ENCODE assay signal across 18 cellular contexts in the genomic region with DNA sequence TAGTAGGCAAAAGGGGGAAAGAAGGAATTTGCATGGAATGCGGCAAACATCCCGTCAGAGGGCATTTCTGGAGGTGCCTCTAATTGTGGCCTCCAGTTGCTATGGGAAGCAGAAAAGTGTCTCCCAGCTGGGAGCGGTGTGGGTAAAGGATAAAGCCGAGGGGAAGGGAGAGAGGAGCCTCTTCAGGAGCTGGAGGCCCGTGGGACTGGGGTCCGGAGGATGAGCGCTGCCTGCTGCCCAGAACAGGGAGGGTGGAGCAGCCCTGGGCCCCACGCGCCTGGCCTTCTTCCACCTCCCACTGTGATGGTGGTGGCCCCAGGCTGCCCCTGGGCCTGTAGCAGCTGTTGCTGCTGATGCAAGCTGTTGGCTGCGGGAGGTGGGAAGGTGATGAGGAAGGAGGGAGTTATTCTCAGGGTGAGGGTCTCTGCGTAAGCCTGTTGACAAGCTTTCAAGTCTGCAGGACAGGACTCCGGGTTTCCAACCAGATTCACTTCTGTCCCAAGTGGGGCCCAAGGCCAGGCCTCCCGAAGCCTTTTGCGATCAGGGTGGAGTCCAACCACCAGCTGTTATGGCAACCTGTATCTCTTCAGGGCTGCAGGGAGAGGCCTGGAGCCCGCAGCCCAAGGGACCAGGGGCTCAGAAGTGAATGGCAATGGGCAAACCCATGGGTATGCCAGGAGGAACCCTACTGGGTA. TPM values are rescaled to one million over a fixed set of nuclear protein-coding genes. Genes with fewer than 3 reads are reported as not detected.
DNase-seq lines count a peak whose midpoint lies in the region; ATAC-seq and TF ChIP-seq lines count a peak whose summit lies in the region.
"Had no signal": no experiment of that assay in that cellular context is flagged by ENCODE, and none has a peak within 500 bp of the region (broad histone marks: within the 10 kb centered on the region; RNA-seq: fewer than 3 reads in every experiment).

No MANE protein-coding gene starts in this region.

- TF ChIP-seq CTCF in RWPE2 (IDR thresholded peaks at IDR 0.05; ENCODE audit: poor library complexity, severe bottlenecking): no peak
- TF ChIP-seq CTCF in heart left ventricle (IDR thresholded peaks at IDR 0.05): no peak
- no peak for TF ChIP-seq CTCF in adrenal gland (IDR thresholded peaks at IDR 0.05)

- TF ChIP-seq POLR2A in heart left ventricle (IDR thresholded peaks at IDR 0.05) (no peak), adrenal gland (IDR thresholded peaks at IDR 0.05) (no peak)

- H3K9me3 ChIP-seq in RWPE2 (ENCODE audit: severe bottlenecking) (no peaks in the 10 kb centered on the region), heart left ventricle (no peaks in the 10 kb centered on the region), adrenal gland (replicated peaks in 1 of 3) (no peaks in the 10 kb centered on the region)
- H3K9me3 ChIP-seq: transverse colon had no signal

- no peak overlapping the region for H3K4me3 ChIP-seq in RWPE2 (ENCODE audit: severe bottlenecking)
- no peak overlapping the region for H3K4me3 ChIP-seq in heart left ventricle
- H3K4me3 ChIP-seq in adrenal gland: no peak overlapping the region
- H3K4me3 ChIP-seq: transverse colon had no signal

- H3K36me3 ChIP-seq in RWPE2 (ENCODE audit: low read depth) (no peaks in the 10 kb centered on the region), heart left ventricle (no peaks in the 10 kb centered on the region), adrenal gland (replicated peaks in 1 of 2) (no peaks in the 10 kb centered on the region)
- H3K36me3 ChIP-seq: transverse colon, WERI-Rb-1 had no signal

- 67 to 72% (median 72%) methylated on average over 15 of the region's 15 CpGs for WGBS in heart left ventricle, 4 donors
- 80 to 89% (median 86%) methylated on average over 11 to 15 of the region's 15 CpGs for WGBS in adrenal gland, 4 donors

- intact Hi-C loops in heart left ventricle (cut with DNase I) (no loop called here), adrenal gland (cut with DNase I) (no loop called here)

- H3K4me1 ChIP-seq in RWPE2 (ENCODE audit: insufficient read depth, poor library complexity, severe bottlenecking) (peaks cover 12% of the 10 kb centered on the region), heart left ventricle (peaks cover 7 to 53% (median 32%) of the 10 kb centered on the region in 12 donors), adrenal gland (replicated peaks in 1 of 2) (peaks cover 0 to 14% of the 10 kb centered on the region in 2 donors)

- ATAC-seq in RWPE2 (ENCODE audit: low read depth) (no peak), heart left ventricle (peak in 3 of 4 donors; percentile 44 to 74 (median 56)), GM21526 (IDR thresholded peaks at IDR 0.05; ENCODE audit: low FRiP score, unreplicated experiment) (no peak)
- ATAC-seq: CD8-positive, alpha-beta T cell had no signal

- DNase-seq in DMS 273 (lab: John Stamatoyannopoulos, UW; ENCODE audit: unreplicated experiment) (peak; percentile 93), RWPE2 (ENCODE audit: low spot score) (peak; percentile 64), heart left ventricle (peak in 3 of 5 donors; percentile 69 to 78 (median 77)), myocyte (ENCODE audit: low read depth) (peak; percentile 47), adrenal gland (no peak), hypothalamus (lab: John Stamatoyannopoulos, UW) (no peak), NCI-H2196 treated with DMSO at 0.1 percent for 48 hours (lab: John Stamatoyannopoulos, UW; ENCODE audit: unreplicated experiment) (no peak)
- DNase-seq: CD8-positive, alpha-beta T cell; central memory CD4-positive, alpha-beta T cell; HFFc6; NCI-H146; OCI-M1; stimulated activated CD4-positive, alpha-beta T cell treated with anti-CD3 and anti-CD28 coated beads, Interleukin-4, amount 100 ng/mL, for 24 hours; WERI-Rb-1 had no signal

- H3K27me3 ChIP-seq in RWPE2 (ENCODE audit: insufficient read depth, poor library complexity, severe bottlenecking) (no peaks in the 10 kb centered on the region), heart left ventricle (no peaks in the 10 kb centered on the region), adrenal gland (no peaks in the 10 kb centered on the region)
- H3K27me3 ChIP-seq: transverse colon had no signal

- H3K27ac ChIP-seq in RWPE2 (ENCODE audit: poor library complexity, severe bottlenecking) (no peak overlapping the region), heart left ventricle (peak overlapping the region in 11 of 12 donors; percentile 3 to 77 (median 63)), adrenal gland (peak overlapping the region in 2 of 5 donors; percentile 17 to 45)
- H3K27ac ChIP-seq: epithelial cell of prostate, KMS-11, WERI-Rb-1 had no signal

RNA-seq across cellular contexts. Expression of a gene that starts 19.1 kb away (rescaled TPM):
- total RNA-seq in heart left ventricle (10 to 100 TPM in 2 of 9 donors, 1 to 10 TPM in 7; 4.1 to 30.4 (median 5.9) TPM), myocyte (12.0 and 19.8 TPM in 2 replicates), adrenal gland (10 to 100 TPM in 3 of 8 donors, 1 to 10 TPM in 5; 2.1 to 12.7 (median 5.3) TPM)
- polyA plus RNA-seq in heart left ventricle (1 to 10 TPM; 5.0 to 9.7 TPM), adrenal gland (1 to 10 TPM; 1.7 to 5.1 (median 4.5) TPM)
- polyA plus RNA-seq in myocyte (2012): 10.2 TPM

RNA-seq across cellular contexts. Expression of a gene that starts 28.2 kb away (rescaled TPM):
- total RNA-seq in heart left ventricle (10 to 100 TPM; 26.2 to 40.9 (median 30.3) TPM), myocyte (47.8 and 65.1 TPM in 2 replicates), adrenal gland (10 to 100 TPM; 20.6 to 90.9 (median 51.6) TPM)
- polyA plus RNA-seq in heart left ventricle (10 to 100 TPM; 16.0 to 68.8 TPM), adrenal gland (10 to 100 TPM; 23.4 to 90.2 (median 32.8) TPM)
- polyA plus RNA-seq in myocyte (2012): 84.4 TPM

RNA-seq across cellular contexts. Expression of a gene that starts 51.5 kb away (rescaled TPM):
- total RNA-seq in heart left ventricle (10 to 100 TPM in 8 of 9 donors, 1 to 10 TPM in 1; 8.3 to 26.8 (median 17.8) TPM), myocyte (17.1 and 23.6 TPM in 2 replicates), adrenal gland (10 to 100 TPM in 1 of 8 donors, 1 to 10 TPM in 7; 2.0 to 23.9 (median 5.3) TPM)
- polyA plus RNA-seq in heart left ventricle (10 to 100 TPM; 12.0 to 18.6 TPM), adrenal gland (10 to 100 TPM in 2 of 3 donors, 1 to 10 TPM in 1; 3.9 to 28.2 (median 12.3) TPM)
- polyA plus RNA-seq in myocyte (2012): 5.4 TPM

Comparison
In these comparisons a context has a peak if more than half of its experiments do, and no peak if none do; other contexts are left out.
1. DNase-seq: peak in DMS 273 (single experiment), RWPE2 (single experiment), heart left ventricle (3 of 5) and myocyte (single experiment); none in adrenal gland (0 of 7), hypothalamus (0 of 51) and NCI-H2196 treated with DMSO at 0.1 percent for 48 hours (single experiment).
2. ATAC-seq: peak in heart left ventricle (3 of 4); none in RWPE2 (single experiment) and GM21526 (single experiment).